1 cellular context compared by ENCODE assay signal in the genomic region with DNA sequence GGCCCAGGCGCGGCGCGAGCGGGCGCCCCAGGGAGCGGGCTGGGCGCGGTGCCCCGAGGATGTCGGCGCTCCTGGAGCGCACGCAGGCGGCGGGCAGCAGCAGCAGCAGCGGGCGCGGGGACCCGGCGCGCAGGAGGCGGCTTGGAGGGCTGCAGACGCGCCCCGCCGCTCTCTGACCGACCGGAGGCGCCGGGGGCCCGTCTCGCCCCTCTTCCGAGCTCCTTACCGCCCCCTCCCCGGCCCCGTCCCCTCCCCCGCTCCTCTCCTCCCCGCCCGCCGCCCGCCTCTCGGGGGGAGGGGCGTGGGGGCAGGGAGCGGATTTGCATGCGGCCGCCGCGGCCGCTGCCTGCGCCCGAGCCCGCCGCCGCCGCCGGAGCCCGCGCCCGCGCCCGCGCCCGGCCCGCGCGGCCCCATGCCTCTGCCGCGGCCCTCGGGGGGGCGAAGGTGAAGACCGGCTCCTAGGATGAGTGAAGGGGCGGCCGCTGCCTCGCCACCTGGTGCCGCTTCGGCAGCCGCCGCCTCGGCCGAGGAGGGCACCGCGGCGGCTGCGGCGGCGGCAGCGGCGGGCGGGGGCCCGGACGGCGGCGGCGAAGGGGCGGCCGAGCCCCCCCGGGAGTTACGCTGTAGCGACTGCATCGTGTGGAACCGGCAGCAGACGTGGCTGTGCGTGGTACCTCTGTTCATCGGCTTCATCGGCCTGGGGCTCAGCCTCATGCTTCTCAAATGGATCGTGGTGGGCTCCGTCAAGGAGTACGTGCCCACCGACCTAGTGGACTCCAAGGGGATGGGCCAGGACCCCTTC.
TF ChIP-seq lines count a peak whose summit lies in the region.

A gene (plus strand): TSS at position 317 of the 802 bp plus-strand sequence.

TF ChIP-seq in H1, 55 proteins besides CTCF, POLR2A, EP300 and RAD21:
- TF ChIP-seq, protein P1, sequence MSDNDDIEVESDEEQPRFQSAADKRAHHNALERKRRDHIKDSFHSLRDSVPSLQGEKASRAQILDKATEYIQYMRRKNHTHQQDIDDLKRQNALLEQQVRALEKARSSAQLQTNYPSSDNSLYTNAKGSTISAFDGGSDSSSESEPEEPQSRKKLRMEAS (IDR thresholded peaks at IDR 0.05): 0 out of 2 replicates have a peak, but pooled peaks have one; percentile 8
- TF ChIP-seq POLR2AphosphoS5 (IDR thresholded peaks at IDR 0.05; ENCODE audit: low read depth, low read length) (no peak), SRF (IDR thresholded peaks at IDR 0.05; ENCODE audit: low read depth, low read length) (no peak), RBBP5 (IDR thresholded peaks at IDR 0.05; ENCODE audit: borderline replicate concordance, low read depth, low read length) (peak; percentile 95; the same call in 1 of the 2 replicates)
